Comparison of ENCODE assay signal across 14 cellular contexts in genomic region chrY:16000801-16001200, GRCh38.
A peak's percentile ranks its signal among the peaks of the same experiment; 100 is the strongest.
DNase-seq lines count a peak whose midpoint lies in the region; ATAC-seq and TF ChIP-seq lines count a peak whose summit lies in the region.
"Had no signal": no experiment of that assay in that cellular context is flagged by ENCODE, and none has a peak within 500 bp of the region (broad histone marks: within the 10 kb centered on the region; RNA-seq: fewer than 3 reads in every experiment).

No MANE protein-coding gene starts in this region.

- H3K4me1 Mint-ChIP-seq in GM23338, result peaks cover 5% of the 10 kb centered on the region; the same call in 2 of the 3 replicates
- no peaks in the 10 kb centered on the region for H3K4me1 Mint-ChIP-seq in activated naive CD4-positive, alpha-beta T cell treated with anti-CD3 and anti-CD28 coated beads, Interleukin-2, amount 10 ng/mL, durations not matched to agents 7 days and 5 days
- H3K4me1 Mint-ChIP-seq: CD4-positive, CD25-positive, alpha-beta regulatory T cell had no signal

- H3K27me3 ChIP-seq in GM23338 (ENCODE audit: insufficient read depth) (no peaks in the 10 kb centered on the region), RWPE2 (ENCODE audit: insufficient read depth, poor library complexity, severe bottlenecking) (no peaks in the 10 kb centered on the region)
- H3K27me3 ChIP-seq: BLaER1 treated with 17β-estradiol and CSF1 and Interleukin-3, amounts not matched to agents 10 nM and 100 nM had no signal

- CTCF ChIA-PET in activated naive CD4-positive, alpha-beta T cell treated with anti-CD3 and anti-CD28 coated beads, Interleukin-2, amount 10 ng/mL, durations not matched to agents 7 days and 5 days (lab: Charles Lee), result no interaction called here

- no peaks in the 10 kb centered on the region for H3K79me2 ChIP-seq in GM23338 (replicated peaks; ENCODE audit: insufficient read depth)

- H3K36me3 Mint-ChIP-seq in GM23338 (ENCODE audit: low read depth), result no peaks in the 10 kb centered on the region
- no peaks in the 10 kb centered on the region for H3K36me3 Mint-ChIP-seq in activated naive CD4-positive, alpha-beta T cell treated with anti-CD3 and anti-CD28 coated beads, Interleukin-2, amount 10 ng/mL, durations not matched to agents 7 days and 5 days
- H3K36me3 Mint-ChIP-seq: CD4-positive, CD25-positive, alpha-beta regulatory T cell had no signal

- H4K20me1 ChIP-seq in GM23338 (replicated peaks; ENCODE audit: insufficient read depth), result no peaks in the 10 kb centered on the region
- H4K20me1 ChIP-seq: BLaER1 treated with 17β-estradiol and CSF1 and Interleukin-3, amounts not matched to agents 10 nM and 100 nM had no signal

- TF ChIP-seq CTCF in GM23338 (conservative IDR thresholded peaks at IDR 0.05; ENCODE audit: low read depth in 2 of 2) (no peak), RWPE2 (IDR thresholded peaks at IDR 0.05; ENCODE audit: poor library complexity, severe bottlenecking) (no peak), epithelial cell of proximal tubule (conservative IDR thresholded peaks at IDR 0.05; ENCODE audit: low read depth, low read length) (no peak)

- H3K27ac ChIP-seq in GM23338 (ENCODE audit: low read depth) (no peak overlapping the region), RWPE2 (ENCODE audit: poor library complexity, severe bottlenecking) (no peak overlapping the region)
- H3K27ac ChIP-seq: BLaER1 treated with 17β-estradiol and CSF1 and Interleukin-3, amounts not matched to agents 10 nM and 100 nM had no signal

- no peaks in the 10 kb centered on the region for H3K9me3 Mint-ChIP-seq in GM23338
- no peaks in the 10 kb centered on the region for H3K9me3 Mint-ChIP-seq in activated naive CD4-positive, alpha-beta T cell treated with anti-CD3 and anti-CD28 coated beads, Interleukin-2, amount 10 ng/mL, durations not matched to agents 7 days and 5 days
- H3K9me3 Mint-ChIP-seq: CD4-positive, CD25-positive, alpha-beta regulatory T cell had no signal

- DNase-seq in GM23338 (ENCODE audit: low spot score), result peak; percentile 1
- DNase-seq in RWPE2 (ENCODE audit: low spot score), result no peak
- DNase-seq in epithelial cell of proximal tubule (ENCODE audit: low read depth), result peak; percentile 20
- peak; percentile 80 for DNase-seq in renal cortical epithelial cell (ENCODE audit: low read depth)
- no peak for DNase-seq in NCI-H2196 (lab: John Stamatoyannopoulos, UW; ENCODE audit: unreplicated experiment)
- DNase-seq in activated naive CD4-positive, alpha-beta T cell treated with anti-CD3 and anti-CD28 coated beads, Interleukin-2, amount 10 ng/mL, durations not matched to agents 7 days and 5 days, result no peak
- DNase-seq: 8988T; ACHN; CD4-positive, CD25-positive, alpha-beta regulatory T cell; DMS53; GF-D8 had no signal

- H3K36me3 ChIP-seq in GM23338 (ENCODE audit: insufficient read depth) (no peaks in the 10 kb centered on the region), RWPE2 (ENCODE audit: low read depth) (no peaks in the 10 kb centered on the region)
- H3K36me3 ChIP-seq: BLaER1 treated with 17β-estradiol and CSF1 and Interleukin-3, amounts not matched to agents 10 nM and 100 nM had no signal

- no peak for ATAC-seq in GM23338
- peak; percentile 93 for ATAC-seq in RWPE2 (ENCODE audit: low read depth)
- ATAC-seq in HG03045 (IDR thresholded peaks at IDR 0.05; ENCODE audit: unreplicated experiment), result no peak
- ATAC-seq: HepG2 had no signal

- H3K4me3 ChIP-seq in GM23338 (no peak overlapping the region), RWPE2 (ENCODE audit: severe bottlenecking) (no peak overlapping the region), epithelial cell of proximal tubule (ENCODE audit: low read depth, low read length) (no peak overlapping the region)
- H3K4me3 ChIP-seq: BLaER1 treated with 17β-estradiol and CSF1 and Interleukin-3, amounts not matched to agents 10 nM and 100 nM had no signal

- H3K9me2 ChIP-seq in GM23338 (ENCODE audit: insufficient read depth), result no peaks in the 10 kb centered on the region

- H3F3A ChIP-seq in GM23338 (replicated peaks; ENCODE audit: low read depth), result no peaks in the 10 kb centered on the region

- no peaks in the 10 kb centered on the region for H3K9me3 ChIP-seq in RWPE2 (ENCODE audit: severe bottlenecking)
- H3K9me3 ChIP-seq: BLaER1 treated with 17β-estradiol and CSF1 and Interleukin-3, amounts not matched to agents 10 nM and 100 nM had no signal

- no peak overlapping the region for H2AFZ ChIP-seq in GM23338

- no peak overlapping the region for H3K4me3 Mint-ChIP-seq in GM23338
- no peak overlapping the region for H3K4me3 Mint-ChIP-seq in activated naive CD4-positive, alpha-beta T cell treated with anti-CD3 and anti-CD28 coated beads, Interleukin-2, amount 10 ng/mL, durations not matched to agents 7 days and 5 days
- H3K4me3 Mint-ChIP-seq: CD4-positive, CD25-positive, alpha-beta regulatory T cell had no signal

- no peak overlapping the region for H3K27ac Mint-ChIP-seq in GM23338
- no peak overlapping the region for H3K27ac Mint-ChIP-seq in activated naive CD4-positive, alpha-beta T cell treated with anti-CD3 and anti-CD28 coated beads, Interleukin-2, amount 10 ng/mL, durations not matched to agents 7 days and 5 days
- H3K27ac Mint-ChIP-seq: CD4-positive, CD25-positive, alpha-beta regulatory T cell had no signal

- no peaks in the 10 kb centered on the region for H3K27me3 Mint-ChIP-seq in GM23338 (ENCODE audit: insufficient read depth, low read depth, poor library complexity)
- H3K27me3 Mint-ChIP-seq in activated naive CD4-positive, alpha-beta T cell treated with anti-CD3 and anti-CD28 coated beads, Interleukin-2, amount 10 ng/mL, durations not matched to agents 7 days and 5 days, result no peaks in the 10 kb centered on the region
- H3K27me3 Mint-ChIP-seq: CD4-positive, CD25-positive, alpha-beta regulatory T cell had no signal

- H3K4me1 ChIP-seq in GM23338 (ENCODE audit: insufficient read depth), result peaks cover 6% of the 10 kb centered on the region; the same call in 1 of the 2 replicates
- H3K4me1 ChIP-seq in RWPE2 (ENCODE audit: insufficient read depth, poor library complexity, severe bottlenecking), result no peaks in the 10 kb centered on the region
- H3K4me1 ChIP-seq: BLaER1 treated with 17β-estradiol and CSF1 and Interleukin-3, amounts not matched to agents 10 nM and 100 nM had no signal

- no peak overlapping the region for H3K4me2 ChIP-seq in GM23338
- H3K4me2 ChIP-seq: BLaER1 treated with 17β-estradiol and CSF1 and Interleukin-3, amounts not matched to agents 10 nM and 100 nM had no signal

TF ChIP-seq in GM23338, 12 proteins besides CTCF, POLR2A, EP300 and RAD21:
- no peak for TF ChIP-seq EZH2 (IDR thresholded peaks at IDR 0.05; ENCODE audit: low read depth, unreplicated experiment)
- TF ChIP-seq EZH2phosphoT487 (IDR thresholded peaks at IDR 0.05; ENCODE audit: unreplicated experiment), result no peak
- no peak for TF ChIP-seq JUNB (IDR thresholded peaks at IDR 0.05; ENCODE audit: unreplicated experiment)
- no peak for TF ChIP-seq STAT1 (IDR thresholded peaks at IDR 0.05; ENCODE audit: unreplicated experiment)

Comparison
In these comparisons a context has a peak if more than half of its experiments do, and no peak if none do; other contexts are left out.
1. DNase-seq: peak in GM23338 (single experiment), epithelial cell of proximal tubule (single experiment) and renal cortical epithelial cell (single experiment); none in RWPE2 (single experiment), NCI-H2196 (single experiment) and activated naive CD4-positive, alpha-beta T cell treated with anti-CD3 and anti-CD28 coated beads, Interleukin-2, amount 10 ng/mL, durations not matched to agents 7 days and 5 days (single experiment).